In genomic region chr12:47219243-47219642, GRCh38 we compare ENCODE assay signal across 11 cellular contexts.
DNase-seq lines count a peak whose midpoint lies in the region; ATAC-seq and TF ChIP-seq lines count a peak whose summit lies in the region.
"Had no signal": no experiment of that assay in that cellular context is flagged by ENCODE, and none has a peak within 500 bp of the region (broad histone marks: within the 10 kb centered on the region; RNA-seq: fewer than 3 reads in every experiment).

No MANE protein-coding gene starts in this region.

- H3K27ac ChIP-seq in OCI-LY3 (ENCODE audit: low read length) (no peak overlapping the region), body of pancreas (peak overlapping the region in 1 of 4 donors; percentile 43)
- H3K27ac ChIP-seq in naive thymus-derived CD4-positive, alpha-beta T cell (ENCODE audit: low read depth, low read length) = peak overlapping the region; percentile 76

- H3K4me1 ChIP-seq in OCI-LY3 (ENCODE audit: low read length) (peaks cover 68% of the 10 kb centered on the region), body of pancreas (peaks cover 25% of the 10 kb centered on the region)
- H3K4me1 ChIP-seq in naive thymus-derived CD4-positive, alpha-beta T cell (ENCODE audit: control insufficient read depth in 2 of 2, insufficient read depth in 2 of 2, low read length in 2 of 2) = peaks cover 33 to 34% of the 10 kb centered on the region in 2 donors

- H3K36me3 Mint-ChIP-seq in naive thymus-derived CD4-positive, alpha-beta T cell = peaks cover 11 to 71% (median 58%) of the 10 kb centered on the region in 5 donors

- H3K9me3 Mint-ChIP-seq in naive thymus-derived CD4-positive, alpha-beta T cell = peaks cover 0 to 1% (median 0%) of the 10 kb centered on the region in 11 donors

- no peaks in the 10 kb centered on the region for H3K27me3 ChIP-seq in OCI-LY3 (ENCODE audit: low read depth, low read length)
- H3K27me3 ChIP-seq in body of pancreas = no peaks in the 10 kb centered on the region
- no peaks in the 10 kb centered on the region for H3K27me3 ChIP-seq in naive thymus-derived CD4-positive, alpha-beta T cell (ENCODE audit: control insufficient read depth in 2 of 2, insufficient read depth in 2 of 2, low read length in 2 of 2)
- H3K27me3 ChIP-seq: heart right ventricle had no signal

- POLR2A ChIA-PET in naive thymus-derived CD4-positive, alpha-beta T cell (lab: Charles Lee) = interaction anchor here (0.9 to 13.6 kb wide), 15 partner anchors 8 to 142 kb away, joined by 3 to 173 read pairs (median 15); partner anchors contain the start of genes AMIGO2 and PCED1B

- H3K4me1 Mint-ChIP-seq in naive thymus-derived CD4-positive, alpha-beta T cell = peaks cover 28 to 57% (median 43%) of the 10 kb centered on the region in 7 donors

- peak; percentile 51 for DNase-seq in ELR (ENCODE audit: low read depth)
- DNase-seq in body of pancreas = peak in 2 of 4 donors; percentile 30 to 31
- no peak for DNase-seq in naive thymus-derived CD4-positive, alpha-beta T cell
- DNase-seq in left ventricle myocardium superior = no peak
- DNase-seq: activated CD4-positive, alpha-beta T cell treated with anti-CD3 and anti-CD28 coated beads for 48 hours; central memory CD4-positive, alpha-beta T cell; heart right ventricle had no signal

- WGBS in body of pancreas, 2 donors = 47 to 67% methylated on average over 3 of the region's 3 CpGs

- CTCF ChIA-PET in naive thymus-derived CD4-positive, alpha-beta T cell (lab: Charles Lee) = interaction anchor here (0.5 to 2.5 kb wide), 8 partner anchors 10 to 189 kb away, joined by 3 to 7 read pairs (median 4); no protein-coding TSS in a partner anchor

- peaks cover 3% of the 10 kb centered on the region for H3K36me3 ChIP-seq in OCI-LY3 (replicated peaks; ENCODE audit: low read depth, low read length)
- no peaks in the 10 kb centered on the region for H3K36me3 ChIP-seq in body of pancreas (replicated peaks in 1 of 2; ENCODE audit: insufficient read depth in 1 of 2, low read depth in 2 of 2)
- H3K36me3 ChIP-seq in naive thymus-derived CD4-positive, alpha-beta T cell (ENCODE audit: control insufficient read depth in 2 of 3, insufficient read depth in 3 of 3, low read length in 3 of 3) = peaks cover 0 to 9% (median 4%) of the 10 kb centered on the region in 3 experiments
- H3K36me3 ChIP-seq: heart right ventricle had no signal

- TF ChIP-seq POLR2A in body of pancreas (IDR thresholded peaks at IDR 0.05) = no peak

- peaks cover 28% of the 10 kb centered on the region for H3K79me2 ChIP-seq in OCI-LY3 (ENCODE audit: low read length)

- no peak overlapping the region for H3K9ac ChIP-seq in OCI-LY3 (ENCODE audit: low read length)

- H3K4me3 ChIP-seq in OCI-LY3 (ENCODE audit: low read length) = no peak overlapping the region
- H3K4me3 ChIP-seq in body of pancreas = no peak overlapping the region
- peak overlapping the region; percentile 80 for H3K4me3 ChIP-seq in naive thymus-derived CD4-positive, alpha-beta T cell (ENCODE audit: low read length)

- peak overlapping the region; percentile 65 to 96 (median 89) for H3K27ac Mint-ChIP-seq in naive thymus-derived CD4-positive, alpha-beta T cell

- peak overlapping the region; percentile 2; the same call in 1 of the 2 replicates for H3K4me2 ChIP-seq in OCI-LY3 (ENCODE audit: low read length)

- H3K27me3 Mint-ChIP-seq in naive thymus-derived CD4-positive, alpha-beta T cell = peaks cover 0 to 4% (median 0%) of the 10 kb centered on the region in 5 donors

- intact Hi-C loops in body of pancreas (cut with DNase I) (no loop called here), left ventricle myocardium superior (cut with micrococcal nuclease) (no loop called here)
- intact Hi-C loops in naive thymus-derived CD4-positive, alpha-beta T cell (cut with micrococcal nuclease) = loop anchor here (5.0 to 10.0 kb wide), 8 partner anchors 593 to 1492 kb away; partner anchors contain the start of genes ARID2 (in 2 of the 2), SLC38A1 (in 2 of the 2), HDAC7 (in 1 of the 2) and SCAF11 (in 1 of the 2)

- peak overlapping the region; percentile 91 to 100 (median 98) for H3K4me3 Mint-ChIP-seq in naive thymus-derived CD4-positive, alpha-beta T cell

- TF ChIP-seq CTCF in OCI-LY3 (IDR thresholded peaks at IDR 0.05; ENCODE audit: low read depth, low read length) = no peak
- no peak for TF ChIP-seq CTCF in body of pancreas (IDR thresholded peaks at IDR 0.05)

- no peaks in the 10 kb centered on the region for H4K20me1 ChIP-seq in OCI-LY3 (ENCODE audit: insufficient read depth, low read length)

- no peak overlapping the region for H2AFZ ChIP-seq in OCI-LY3 (ENCODE audit: low read depth, low read length)

- H3K9me3 ChIP-seq in OCI-LY3 (ENCODE audit: insufficient read depth, low read length) (no peaks in the 10 kb centered on the region), body of pancreas (no peaks in the 10 kb centered on the region)
- no peaks in the 10 kb centered on the region for H3K9me3 ChIP-seq in naive thymus-derived CD4-positive, alpha-beta T cell (ENCODE audit: control insufficient read depth in 2 of 3, low read length in 3 of 3)
- H3K9me3 ChIP-seq: heart right ventricle had no signal

- ATAC-seq in body of pancreas = peak; percentile 57
- no peak for ATAC-seq in naive thymus-derived CD4-positive, alpha-beta T cell
- ATAC-seq in HG03175 (IDR thresholded peaks at IDR 0.05; ENCODE audit: unreplicated experiment) = no peak
- ATAC-seq in GM21825 (IDR thresholded peaks at IDR 0.05; ENCODE audit: unreplicated experiment) = no peak
- ATAC-seq in left ventricle myocardium superior = no peak
- ATAC-seq: heart right ventricle, Right ventricle myocardium inferior had no signal

Comparison
In these comparisons a context has a peak if more than half of its experiments do, and no peak if none do; other contexts are left out.
1. intact Hi-C loops: an anchor here in naive thymus-derived CD4-positive, alpha-beta T cell (5.0 to 10.0 kb wide); none called in body of pancreas and left ventricle myocardium superior.